Comparison of ENCODE assay signal across 32 cellular contexts in the genomic region with DNA sequence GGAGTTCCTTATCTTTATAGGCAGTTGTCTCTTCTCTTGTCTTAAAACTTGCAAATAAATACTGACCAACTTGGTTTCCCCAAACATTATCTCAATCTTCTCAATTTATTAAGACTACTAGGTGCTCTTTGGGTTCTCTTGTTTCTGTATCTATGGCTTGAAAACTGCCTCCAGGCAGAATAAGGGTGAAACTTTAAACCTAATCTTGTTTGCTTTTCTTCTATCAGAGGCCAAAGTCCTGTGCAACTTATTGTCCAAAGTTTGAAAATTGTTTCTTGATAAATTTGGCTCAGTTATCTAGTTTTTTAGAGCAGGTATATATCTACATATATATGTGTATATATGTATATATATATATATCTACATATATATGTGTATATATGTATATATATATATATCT.
"Had no signal": no experiment of that assay in that cellular context is flagged by ENCODE, and none has a peak within 500 bp of the region (broad histone marks: within the 10 kb centered on the region; RNA-seq: fewer than 3 reads in every experiment).

No MANE protein-coding gene starts in this region.

- H3K4me1 Mint-ChIP-seq: activated B cell treated with CpG ODN at 0.5 μM for 24 hours; activated T-helper 17 cell treated with anti-CD3 and anti-CD28 coated beads, Interleukin-2, amount 50 U/mL, for 72 hours; T-helper 17 cell had no signal

- H3K27ac ChIP-seq: epithelial cell of prostate, esophagus squamous epithelium, gastroesophageal sphincter, WERI-Rb-1 had no signal

- H3K4me1 ChIP-seq: esophagus squamous epithelium, gastroesophageal sphincter had no signal

- ATAC-seq: activated CD4-positive, CD25-positive, alpha-beta regulatory T cell treated with anti-CD3 and anti-CD28 coated beads, Interleukin-2, amount 50 U/mL, for 24 hours; activated CD8-positive, alpha-beta T cell treated with anti-CD3 and anti-CD28 coated beads for 36 hours; activated T-cell treated with anti-CD3 and anti-CD28 coated beads, Interleukin-2, amount 50 U/mL, for 4 hours; activated T-helper 17 cell treated with anti-CD3 and anti-CD28 coated beads, Interleukin-2, amount 50 U/mL, for 72 hours; effector memory CD8-positive, alpha-beta T cell; gastroesophageal sphincter; T-helper 17 cell had no signal

- H3K36me3 Mint-ChIP-seq: activated naive CD8-positive, alpha-beta T cell had no signal

- H3K27me3 ChIP-seq: esophagus squamous epithelium, gastroesophageal sphincter had no signal

- H3K9me3 ChIP-seq: esophagus squamous epithelium had no signal

- FAIRE-seq: astrocyte, endothelial cell of umbilical vein had no signal

- DNase-seq: activated B cell treated with CpG ODN at 0.5 μM for 24 hours; activated CD4-positive, alpha-beta T cell treated with anti-CD3 and anti-CD28 coated beads for 48 hours; activated CD4-positive, alpha-beta T cell treated with anti-CD3 and anti-CD28 coated beads, Interleukin-2, amount 50 U/mL, for 1 hour; activated CD4-positive, alpha-beta T cell treated with anti-CD3 and anti-CD28 coated beads, Interleukin-2, amount 50 U/mL, for 48 hours; activated CD8-positive, alpha-beta memory T cell treated with anti-CD3 and anti-CD28 coated beads for 24 hours; activated CD8-positive, alpha-beta T cell treated with anti-CD3 and anti-CD28 coated beads for 36 hours; activated effector memory CD4-positive, alpha-beta T cell treated with Interleukin-2 at 50 U/mL for 16 hours; activated gamma-delta T cell treated with Interleukin-2 at 50 U/mL for 16 hours; activated naive CD4-positive, alpha-beta T cell treated with anti-CD3 and anti-CD28 coated beads, Interleukin-2, amount 50 U/mL, for 16 hours; activated naive CD4-positive, alpha-beta T cell treated with Interleukin-2 at 50 U/mL for 16 hours; activated T-cell treated with anti-CD3 and anti-CD28 coated beads, Interleukin-2, amount 50 U/mL, for 4 hours; amniotic stem cell; anterior cingulate cortex; caudate nucleus; cortex of kidney; dermis blood vessel endothelial cell; effector CD4-positive, alpha-beta T cell; effector memory CD8-positive, alpha-beta T cell; esophagus squamous epithelium; foreskin melanocyte; T-helper 1 cell; T-helper 17 cell; T1000; WERI-Rb-1 had no signal

- H3K36me3 ChIP-seq: esophagus squamous epithelium, gastroesophageal sphincter, WERI-Rb-1 had no signal

- H3K27ac Mint-ChIP-seq: activated B cell treated with CpG ODN at 0.5 μM for 24 hours; activated CD8-positive, alpha-beta T cell treated with anti-CD3 and anti-CD28 coated beads for 36 hours; activated naive CD8-positive, alpha-beta T cell; activated T-helper 17 cell treated with anti-CD3 and anti-CD28 coated beads, Interleukin-2, amount 50 U/mL, for 72 hours; effector memory CD8-positive, alpha-beta T cell; T-helper 17 cell; T-helper 2 cell treated with Interferon-gamma antibody and Interleukin-4, amounts not matched to agents 5 μg/mL and 100 μg/mL, for 36 hours had no signal

- H3K4me3 ChIP-seq: esophagus squamous epithelium, gastroesophageal sphincter had no signal

- H3K27me3 Mint-ChIP-seq: activated B cell treated with CpG ODN at 0.5 μM for 24 hours; activated CD8-positive, alpha-beta T cell treated with anti-CD3 and anti-CD28 coated beads for 36 hours; activated naive CD8-positive, alpha-beta T cell; activated T-helper 17 cell treated with anti-CD3 and anti-CD28 coated beads, Interleukin-2, amount 50 U/mL, for 72 hours; effector memory CD8-positive, alpha-beta T cell; T-helper 17 cell had no signal

- H3K9me3 Mint-ChIP-seq: activated CD8-positive, alpha-beta T cell treated with anti-CD3 and anti-CD28 coated beads for 36 hours; activated T-helper 17 cell treated with anti-CD3 and anti-CD28 coated beads, Interleukin-2, amount 50 U/mL, for 72 hours had no signal

- H3K4me3 Mint-ChIP-seq: activated B cell treated with CpG ODN at 0.5 μM for 24 hours; activated CD8-positive, alpha-beta T cell treated with anti-CD3 and anti-CD28 coated beads for 36 hours; activated naive CD8-positive, alpha-beta T cell; activated T-cell treated with anti-CD3 and anti-CD28 coated beads, Interleukin-2, amount 50 U/mL, for 4 hours; activated T-helper 17 cell treated with anti-CD3 and anti-CD28 coated beads, Interleukin-2, amount 50 U/mL, for 72 hours; effector memory CD8-positive, alpha-beta T cell; T-helper 17 cell; T-helper 2 cell treated with Interferon-gamma antibody and Interleukin-4, amounts not matched to agents 5 μg/mL and 100 μg/mL, for 36 hours had no signal
